29 cellular contexts compared by ENCODE assay signal in genomic region chr16:74752258-74752657, GRCh38. TPM values are rescaled to one million over a fixed set of nuclear protein-coding genes. Genes with fewer than 3 reads are reported as not detected.
DNase-seq lines count a peak whose midpoint lies in the region; FAIRE-seq and TF ChIP-seq lines count a peak whose summit lies in the region.
"Had no signal": no experiment of that assay in that cellular context is flagged by ENCODE, and none has a peak within 500 bp of the region (broad histone marks: within the 10 kb centered on the region; RNA-seq: fewer than 3 reads in every experiment).

No MANE protein-coding gene starts in this region.

- H3K9me3 Mint-ChIP-seq in neural progenitor cell = no peaks in the 10 kb centered on the region
- H3K9me3 Mint-ChIP-seq: CD8-positive, alpha-beta T cell had no signal

- no peaks in the 10 kb centered on the region for H3K36me3 Mint-ChIP-seq in neural progenitor cell
- H3K36me3 Mint-ChIP-seq: CD8-positive, alpha-beta T cell had no signal

- H3K4me1 ChIP-seq in neural progenitor cell = peaks cover 19% of the 10 kb centered on the region
- H3K4me1 ChIP-seq: Caco-2, HAP-1 had no signal

- TF ChIP-seq CTCF in dorsolateral prefrontal cortex (IDR thresholded peaks at IDR 0.05 in 54 of 56, conservative IDR thresholded peaks at IDR 0.05 in 2 of 56; ENCODE audit: low read depth in 1 of 56, partially characterized antibody in 56 of 56) (no peak), neural progenitor cell (IDR thresholded peaks at IDR 0.05) (no peak)

- intact Hi-C loops in dorsolateral prefrontal cortex (cut with DNase I) = no loop called here

- H3F3A ChIP-seq in neural progenitor cell (ENCODE audit: low read depth) = peaks cover 16% of the 10 kb centered on the region

- DNase-seq in NCI-H69 (lab: John Stamatoyannopoulos, UW) (peak; percentile 15), dorsolateral prefrontal cortex (no peak), neural progenitor cell (ENCODE audit: low spot score) (no peak), NCI-H510A treated with DMSO at 0.1 percent for 48 hours (lab: John Stamatoyannopoulos, UW) (no peak), urothelium cell line (ENCODE audit: low spot score) (no peak), SKM-1 treated with dmso at 0.1 percent for 144 hours (lab: John Stamatoyannopoulos, UW; ENCODE audit: unreplicated experiment) (no peak), cerebellum (ENCODE audit: low spot score) (no peak)
- DNase-seq: Caco-2; CD8-positive, alpha-beta T cell; DMS 273 treated with DMSO at 0.1 percent for 48 hours; DMS79; EL; GF-D8; Karpas-422; NCI-H1092; NCI-H1436; NCI-H1930; NCI-H2107; NCI-H524 treated with DMSO at 0.1 percent for 48 hours; NCI-H82; Right ventricle myocardium superior; RPMI8226 had no signal

- peaks cover 10% of the 10 kb centered on the region for H3K4me1 Mint-ChIP-seq in neural progenitor cell
- H3K4me1 Mint-ChIP-seq: B cell had no signal

- H3K9ac ChIP-seq in neural progenitor cell = no peak overlapping the region

- H4K20me1 ChIP-seq in neural progenitor cell (ENCODE audit: low read depth) = no peaks in the 10 kb centered on the region

- FAIRE-seq in urothelium cell line (lab: Jason Lieb, UNC) = no peak
- FAIRE-seq: GM12891 had no signal

- H3K9me3 ChIP-seq in neural progenitor cell (ENCODE audit: low read depth) = no peaks in the 10 kb centered on the region
- H3K9me3 ChIP-seq: A549, Caco-2, HAP-1 had no signal

- no peaks in the 10 kb centered on the region for H3K79me2 ChIP-seq in neural progenitor cell (ENCODE audit: low read depth)

- peak overlapping the region in 53 of 59 donors; percentile 3 to 100 (median 97) for H3K27ac ChIP-seq in dorsolateral prefrontal cortex
- no peak overlapping the region for H3K27ac ChIP-seq in neural progenitor cell
- H3K27ac ChIP-seq: A549, C4-2B had no signal

- H3K27me3 ChIP-seq in dorsolateral prefrontal cortex (peaks cover 0 to 12% (median 0%) of the 10 kb centered on the region in 45 donors), neural progenitor cell (no peaks in the 10 kb centered on the region)

- H2AFZ ChIP-seq in neural progenitor cell (replicated peaks) = no peak overlapping the region
- H2AFZ ChIP-seq: GM23338 had no signal

- peaks cover 12% of the 10 kb centered on the region for H3K27me3 Mint-ChIP-seq in neural progenitor cell (ENCODE audit: insufficient read depth, low read depth)
- H3K27me3 Mint-ChIP-seq: B cell had no signal

- H3K36me3 ChIP-seq in neural progenitor cell = no peaks in the 10 kb centered on the region
- H3K36me3 ChIP-seq: HAP-1 had no signal

- H3K4me3 ChIP-seq in dorsolateral prefrontal cortex (no peak overlapping the region), neural progenitor cell (no peak overlapping the region)
- H3K4me3 ChIP-seq: A549, GM23338, HAP-1 had no signal

- peak overlapping the region; percentile 43 for H3K4me3 Mint-ChIP-seq in neural progenitor cell
- H3K4me3 Mint-ChIP-seq: B cell; CD8-positive, alpha-beta T cell; GM23338 had no signal

- H3K27ac Mint-ChIP-seq in neural progenitor cell = no peak overlapping the region
- H3K27ac Mint-ChIP-seq: B cell; CD8-positive, alpha-beta T cell; GM23338 had no signal

- no peak overlapping the region for H3K4me2 ChIP-seq in neural progenitor cell
- H3K4me2 ChIP-seq: A549, GM23338 had no signal

RNA-seq across cellular contexts. Expression of gene FA2H, which starts 22.4 kb away (rescaled TPM):
- total RNA-seq in dorsolateral prefrontal cortex = 100 to 1,000 TPM in 11 of 120 experiments, 10 to 100 TPM in 106, 1 to 10 TPM in 3; 7.4 to 185 (median 44.7) TPM
- not detected in 2 replicates for total RNA-seq in neural progenitor cell (ENCODE audit: low replicate concordance)
- total RNA-seq in cerebellum = 0.27 TPM
- total RNA-seq: CD8-positive, alpha-beta T cell; SK-MEL-5 had no signal

RNA-seq across cellular contexts. Expression of gene MLKL, which starts 51.6 kb away (rescaled TPM):
- total RNA-seq in dorsolateral prefrontal cortex (10 to 100 TPM in 13 of 120 experiments, 1 to 10 TPM in 107; 1.3 to 18.4 (median 4.9) TPM), neural progenitor cell (ENCODE audit: low replicate concordance) (0.04 and 0.31 TPM in 2 replicates), cerebellum (0.91 TPM)
